ENCODE assay signal across 9 cellular contexts in genomic region chr1:18611311-18611710, GRCh38. TPM values are rescaled to one million over a fixed set of nuclear protein-coding genes. Genes with fewer than 3 reads are reported as not detected.
"Had no signal": no experiment of that assay in that cellular context is flagged by ENCODE, and none has a peak within 500 bp of the region (broad histone marks: within the 10 kb centered on the region; RNA-seq: fewer than 3 reads in every experiment).

No MANE protein-coding gene starts in this region.

- H3K9me3 ChIP-seq: HAP-1 had no signal

- H3K4me3 Mint-ChIP-seq: GM23338, HFFc6 had no signal

- H3K36me3 ChIP-seq: HAP-1 had no signal

- H3K27ac Mint-ChIP-seq: GM23338, HFFc6 had no signal

- H3K27ac ChIP-seq: HL-60, KMS-11 had no signal

- H2AFZ ChIP-seq: GM23338 had no signal

- DNase-seq: HFFc6, IMR-90, Karpas-422, KBM-7 had no signal

- H3K9me3 Mint-ChIP-seq: GM23338, HFFc6 had no signal

- H3K9ac ChIP-seq: KMS-11 had no signal

- H3K4me1 Mint-ChIP-seq: GM23338 had no signal

- H3K4me3 ChIP-seq: GM23338, HAP-1 had no signal

- H3K4me2 ChIP-seq: GM23338, KMS-11 had no signal

- H3K4me1 ChIP-seq: HAP-1 had no signal

RNA-seq across cellular contexts. Expression of gene PAX7, which starts 19.3 kb away (rescaled TPM):
- total RNA-seq: HFFc6, HT1080, IMR-90 had no signal
